16 cellular contexts compared by ENCODE assay signal in the genomic region with DNA sequence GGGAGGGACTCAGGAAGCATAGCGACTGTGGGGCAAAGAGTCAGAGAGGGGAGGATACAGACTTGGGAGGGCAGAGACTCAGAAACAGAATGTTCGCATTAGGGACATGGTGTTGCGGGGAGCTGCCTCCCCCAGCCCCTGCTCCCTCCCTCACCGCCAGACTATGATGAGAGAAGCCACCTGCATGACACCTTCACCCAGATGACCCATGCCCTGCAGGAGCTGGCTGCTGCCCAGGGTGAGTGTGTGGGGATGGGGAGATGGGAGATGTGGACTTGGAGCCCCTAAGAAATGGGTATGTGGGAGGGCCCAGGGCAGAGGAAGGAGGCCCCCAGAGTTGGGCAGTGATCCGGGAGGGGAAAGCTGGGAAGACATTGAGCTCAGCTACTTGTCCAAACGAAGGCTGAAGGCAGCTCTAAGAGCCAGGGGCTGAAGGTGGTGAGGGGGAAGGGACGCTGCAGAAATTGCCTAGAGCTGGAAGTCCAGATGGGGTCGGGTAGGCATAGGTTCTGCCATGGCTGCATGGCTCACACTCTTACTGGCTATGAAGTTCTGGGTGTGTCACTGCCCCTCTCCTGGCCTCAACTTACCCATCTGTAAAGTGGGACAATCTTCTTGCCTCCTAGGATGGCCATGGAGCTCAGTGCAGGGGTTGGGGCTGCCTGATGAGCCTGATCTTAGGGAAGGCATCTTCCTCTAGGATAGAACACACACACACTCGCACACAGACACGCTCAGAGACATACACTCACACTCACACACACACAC. TPM values are rescaled to one million over a fixed set of nuclear protein-coding genes. Genes with fewer than 3 reads are reported as not detected.
"Had no signal": no experiment of that assay in that cellular context is flagged by ENCODE, and none has a peak within 500 bp of the region (broad histone marks: within the 10 kb centered on the region; RNA-seq: fewer than 3 reads in every experiment).

No MANE protein-coding gene starts in this region.

- H3K9me3 Mint-ChIP-seq: central memory CD8-positive, alpha-beta T cell; stimulated activated memory B cell treated with anti-CD40 and anti-IgM and Interleukin-4, amounts not matched to agents 10 μg/mL and 1 μg/mL and 100 μg/mL, for 72 hours had no signal

- H3K27ac Mint-ChIP-seq: stimulated activated memory B cell treated with anti-CD40 and anti-IgM and Interleukin-4, amounts not matched to agents 10 μg/mL and 1 μg/mL and 100 μg/mL, for 72 hours had no signal

- H3K4me3 Mint-ChIP-seq: activated CD8-positive, alpha-beta T cell treated with anti-CD3 and anti-CD28 coated beads, Interleukin-2, amount 10 ng/mL, durations not matched to agents 7 days and 5 days; central memory CD8-positive, alpha-beta T cell; stimulated activated memory B cell treated with anti-CD40 and anti-IgM and Interleukin-4, amounts not matched to agents 10 μg/mL and 1 μg/mL and 100 μg/mL, for 72 hours had no signal

- H3K27me3 ChIP-seq: adrenal gland, suprapubic skin had no signal

- H3K27ac ChIP-seq: psoas muscle, suprapubic skin had no signal

- H3K9me3 ChIP-seq: adrenal gland, psoas muscle, spleen, suprapubic skin had no signal

- H3K4me1 Mint-ChIP-seq: central memory CD8-positive, alpha-beta T cell had no signal

- ATAC-seq: activated CD8-positive, alpha-beta T cell treated with anti-CD3 and anti-CD28 coated beads, Interleukin-2, amount 10 ng/mL, durations not matched to agents 7 days and 5 days; psoas muscle; sciatic nerve; stimulated activated memory B cell treated with anti-CD40 and anti-IgM and Interleukin-4, amounts not matched to agents 10 μg/mL and 1 μg/mL and 100 μg/mL, for 72 hours had no signal

- H3K36me3 Mint-ChIP-seq: stimulated activated memory B cell treated with anti-CD40 and anti-IgM and Interleukin-4, amounts not matched to agents 10 μg/mL and 1 μg/mL and 100 μg/mL, for 72 hours had no signal

- H3K4me3 ChIP-seq: adrenal gland, psoas muscle, spleen, suprapubic skin had no signal

- H3K4me1 ChIP-seq: psoas muscle had no signal

- DNase-seq: activated CD4-positive, alpha-beta T cell treated with anti-CD3 and anti-CD28 coated beads for 48 hours; activated CD8-positive, alpha-beta T cell treated with anti-CD3 and anti-CD28 coated beads, Interleukin-2, amount 10 ng/mL, durations not matched to agents 7 days and 5 days; activated naive CD4-positive, alpha-beta T cell treated with anti-CD3 and anti-CD28 coated beads, Interleukin-2, amount 50 U/mL, for 16 hours; dermis blood vessel endothelial cell; erythroblast; occipital lobe; psoas muscle; spleen; stimulated activated CD4-positive, alpha-beta T cell treated with anti-CD3 and anti-CD28 coated beads, Interleukin-1b, Interleukin-23, amount 100 ng/mL, for 48 hours; T1000 had no signal

RNA-seq across cellular contexts. Expression of a gene that starts 29.3 kb away (rescaled TPM):
- total RNA-seq: activated CD8-positive, alpha-beta T cell treated with anti-CD3 and anti-CD28 coated beads, Interleukin-2, amount 10 ng/mL, durations not matched to agents 7 days and 5 days; glomerular endothelial cell had no signal

RNA-seq across cellular contexts. Expression of a gene that starts 47.9 kb away (rescaled TPM):
- total RNA-seq: activated CD8-positive, alpha-beta T cell treated with anti-CD3 and anti-CD28 coated beads, Interleukin-2, amount 10 ng/mL, durations not matched to agents 7 days and 5 days; dermis blood vessel endothelial cell had no signal

RNA-seq across cellular contexts. Expression of a gene that starts 57.2 kb away (rescaled TPM):
- total RNA-seq: activated CD8-positive, alpha-beta T cell treated with anti-CD3 and anti-CD28 coated beads, Interleukin-2, amount 10 ng/mL, durations not matched to agents 7 days and 5 days; dermis blood vessel endothelial cell; glomerular endothelial cell had no signal
